ENCODE assay signal across 1 cellular context in genomic region chr5:178123987-178124925, GRCh38.
TF ChIP-seq lines count a peak whose summit lies in the region.

No MANE protein-coding gene starts in this region.

TF ChIP-seq in IMR-90, 13 proteins besides CTCF, POLR2A, EP300 and RAD21:
- no peak for TF ChIP-seq CEBPB (IDR thresholded peaks at IDR 0.05; ENCODE audit: low read depth, low read length)
- TF ChIP-seq NFE2L2 (IDR thresholded peaks at IDR 0.05; ENCODE audit: low read depth, low read length): no peak
- TF ChIP-seq BHLHE40 (IDR thresholded peaks at IDR 0.05; ENCODE audit: low read depth, low read length): no peak
- no peak for TF ChIP-seq CHD1 (IDR thresholded peaks at IDR 0.05; ENCODE audit: low read depth, low read length)
- no peak for TF ChIP-seq MAZ (IDR thresholded peaks at IDR 0.05; ENCODE audit: borderline replicate concordance, low read depth, low read length)
- TF ChIP-seq, protein P1, sequence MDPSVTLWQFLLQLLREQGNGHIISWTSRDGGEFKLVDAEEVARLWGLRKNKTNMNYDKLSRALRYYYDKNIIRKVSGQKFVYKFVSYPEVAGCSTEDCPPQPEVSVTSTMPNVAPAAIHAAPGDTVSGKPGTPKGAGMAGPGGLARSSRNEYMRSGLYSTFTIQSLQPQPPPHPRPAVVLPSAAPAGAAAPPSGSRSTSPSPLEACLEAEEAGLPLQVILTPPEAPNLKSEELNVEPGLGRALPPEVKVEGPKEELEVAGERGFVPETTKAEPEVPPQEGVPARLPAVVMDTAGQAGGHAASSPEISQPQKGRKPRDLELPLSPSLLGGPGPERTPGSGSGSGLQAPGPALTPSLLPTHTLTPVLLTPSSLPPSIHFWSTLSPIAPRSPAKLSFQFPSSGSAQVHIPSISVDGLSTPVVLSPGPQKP (IDR thresholded peaks at IDR 0.05; ENCODE audit: borderline replicate concordance, low read depth, low read length): no peak
- TF ChIP-seq MXI1 (IDR thresholded peaks at IDR 0.05; ENCODE audit: borderline replicate concordance, low read depth, low read length): no peak
- TF ChIP-seq RCOR1 (IDR thresholded peaks at IDR 0.05; ENCODE audit: insufficient replicate concordance, low read length): no peak
- TF ChIP-seq, protein P2, sequence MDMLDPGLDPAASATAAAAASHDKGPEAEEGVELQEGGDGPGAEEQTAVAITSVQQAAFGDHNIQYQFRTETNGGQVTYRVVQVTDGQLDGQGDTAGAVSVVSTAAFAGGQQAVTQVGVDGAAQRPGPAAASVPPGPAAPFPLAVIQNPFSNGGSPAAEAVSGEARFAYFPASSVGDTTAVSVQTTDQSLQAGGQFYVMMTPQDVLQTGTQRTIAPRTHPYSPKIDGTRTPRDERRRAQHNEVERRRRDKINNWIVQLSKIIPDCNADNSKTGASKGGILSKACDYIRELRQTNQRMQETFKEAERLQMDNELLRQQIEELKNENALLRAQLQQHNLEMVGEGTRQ (IDR thresholded peaks at IDR 0.05; ENCODE audit: low read depth, low read length): no peak
- no peak for TF ChIP-seq SMC3 (IDR thresholded peaks at IDR 0.05; ENCODE audit: low read depth, low read length)
- no peak for TF ChIP-seq RFX5 (IDR thresholded peaks at IDR 0.05; ENCODE audit: low read depth, low read length)
- TF ChIP-seq FOS (IDR thresholded peaks at IDR 0.05; ENCODE audit: low read depth, low read length): no peak
- TF ChIP-seq MAFK (IDR thresholded peaks at IDR 0.05; ENCODE audit: low read depth, low read length): no peak
